15 cellular contexts compared by ENCODE assay signal in the genomic region with DNA sequence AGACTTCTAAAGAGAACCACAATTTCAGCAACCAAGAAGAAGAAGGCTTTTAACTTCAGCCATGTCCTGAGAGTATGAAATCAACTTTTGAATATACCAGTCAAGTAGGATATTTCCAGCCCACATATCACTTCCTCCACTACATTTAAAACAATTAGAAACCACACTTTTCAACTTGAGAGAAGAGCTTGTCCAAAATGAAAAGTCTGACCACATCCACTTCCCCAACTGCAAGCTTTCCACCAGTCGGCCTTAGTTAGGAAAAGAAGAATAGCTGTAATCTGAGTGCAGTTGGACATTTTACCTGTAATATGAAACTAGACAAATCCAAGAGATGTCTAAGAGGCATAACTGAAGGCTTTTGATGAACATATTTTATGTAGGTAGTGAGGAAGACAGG.
"Had no signal": no experiment of that assay in that cellular context is flagged by ENCODE, and none has a peak within 500 bp of the region (broad histone marks: within the 10 kb centered on the region; RNA-seq: fewer than 3 reads in every experiment).

No MANE protein-coding gene starts in this region.

- H3K36me3 ChIP-seq: pancreas, thoracic aorta had no signal

- H3K36me3 Mint-ChIP-seq: activated naive CD8-positive, alpha-beta T cell; brain had no signal

- H3K4me1 Mint-ChIP-seq: brain; central memory CD8-positive, alpha-beta T cell had no signal

- H3K4me3 Mint-ChIP-seq: activated naive CD8-positive, alpha-beta T cell; brain; central memory CD8-positive, alpha-beta T cell; effector memory CD8-positive, alpha-beta T cell; stimulated activated naive CD8-positive, alpha-beta T cell treated with anti-CD3 and anti-CD28 coated beads, Interleukin-15, Interleukin-2, amounts not matched to agents 100 ng/mL and 50 ng/mL, for 24 hours had no signal

- H3K9me3 Mint-ChIP-seq: brain; central memory CD8-positive, alpha-beta T cell; stimulated activated naive CD8-positive, alpha-beta T cell treated with anti-CD3 and anti-CD28 coated beads, Interleukin-15, Interleukin-2, amounts not matched to agents 100 ng/mL and 50 ng/mL, for 24 hours had no signal

- H3K4me3 ChIP-seq: hepatocyte, pancreas, thoracic aorta had no signal

- DNase-seq: activated CD4-positive, alpha-beta T cell treated with anti-CD3 and anti-CD28 coated beads, Interleukin-2, amount 50 U/mL, for 4 hours; activated gamma-delta T cell; activated T-cell treated with anti-CD3 and anti-CD28 coated beads, Interleukin-2, amount 50 U/mL, for 1 hour; amygdala; effector memory CD8-positive, alpha-beta T cell; erythroblast; pancreas; stimulated activated CD4-positive, alpha-beta T cell treated with anti-CD3 and anti-CD28 coated beads, Interleukin-4, amount 100 ng/mL, for 1 hour; stimulated activated CD8-positive, alpha-beta memory T cell treated with anti-CD3 and anti-CD28 coated beads, Interleukin-4, amount 100 ng/mL, for 48 hours had no signal

- H3K9me3 ChIP-seq: pancreas, thoracic aorta had no signal

- H3K27me3 ChIP-seq: hepatocyte, pancreas had no signal

- H3K27ac Mint-ChIP-seq: activated naive CD8-positive, alpha-beta T cell; brain; effector memory CD8-positive, alpha-beta T cell; stimulated activated naive CD8-positive, alpha-beta T cell treated with anti-CD3 and anti-CD28 coated beads, Interleukin-15, Interleukin-2, amounts not matched to agents 100 ng/mL and 50 ng/mL, for 24 hours had no signal

- H3K27ac ChIP-seq: hepatocyte, pancreas, thoracic aorta had no signal

- H3K4me1 ChIP-seq: pancreas had no signal

- H3K27me3 Mint-ChIP-seq: activated naive CD8-positive, alpha-beta T cell; brain; central memory CD8-positive, alpha-beta T cell; effector memory CD8-positive, alpha-beta T cell; stimulated activated naive CD8-positive, alpha-beta T cell treated with anti-CD3 and anti-CD28 coated beads, Interleukin-15, Interleukin-2, amounts not matched to agents 100 ng/mL and 50 ng/mL, for 24 hours had no signal
